Comparison of ENCODE assay signal across 1 cellular context in genomic region chr6:107692351-107692750, GRCh38.
TF ChIP-seq lines count a peak whose summit lies in the region.

No MANE protein-coding gene starts in this region.

TF ChIP-seq in IMR-90, 13 proteins besides CTCF, POLR2A, EP300 and RAD21:
- TF ChIP-seq CEBPB (IDR thresholded peaks at IDR 0.05; ENCODE audit: low read depth, low read length) (peak; percentile 92), MAFK (IDR thresholded peaks at IDR 0.05; ENCODE audit: low read depth, low read length) (no peak)
TF ChIP-seq in IMR-90: peak in this region for 1.
